In the genomic region with DNA sequence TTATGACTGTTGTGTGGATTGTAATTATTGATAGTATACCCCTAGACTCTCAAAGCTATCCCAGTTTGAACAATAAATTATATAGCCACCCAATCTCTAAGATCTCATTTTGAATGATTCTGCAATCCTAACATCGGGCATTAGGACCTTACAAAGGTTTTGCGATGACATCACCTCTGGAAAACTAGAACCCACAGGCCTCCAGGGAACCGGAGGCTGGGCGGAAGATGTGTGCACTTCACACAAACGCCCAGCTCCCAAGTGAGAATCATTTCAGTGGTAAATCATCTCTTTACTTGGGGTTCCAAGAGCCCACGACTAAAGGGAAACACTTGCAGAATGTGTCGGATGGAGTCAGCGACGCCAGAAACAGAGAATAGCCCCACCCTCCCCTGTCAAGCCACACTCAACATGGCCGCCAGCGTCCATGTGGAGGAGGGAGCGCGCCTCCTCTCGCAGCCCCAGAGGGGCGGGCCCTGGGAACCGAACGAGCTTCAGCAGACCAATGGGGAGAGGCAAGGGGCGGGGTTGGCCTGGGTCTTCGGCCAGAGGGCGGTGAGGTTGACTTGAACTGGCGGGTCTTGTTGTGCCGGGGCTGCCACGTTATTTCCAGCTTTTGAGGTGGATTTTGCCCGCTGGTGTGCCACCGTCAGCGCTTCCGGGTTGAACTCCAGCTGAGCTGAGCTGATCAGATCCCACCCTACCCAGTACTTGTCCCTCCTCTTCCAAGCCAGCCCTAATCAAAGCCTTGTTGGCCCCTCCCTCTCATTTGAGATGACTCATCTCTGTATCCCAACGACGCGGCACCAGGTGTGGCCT, we compare ENCODE assay signal across 8 cellular contexts. TPM values are rescaled to one million over a fixed set of nuclear protein-coding genes. Genes with fewer than 3 reads are reported as not detected.
DNase-seq lines count a peak whose midpoint lies in the region; ATAC-seq and TF ChIP-seq lines count a peak whose summit lies in the region.

No MANE protein-coding gene starts in this region.

- TF ChIP-seq CTCF in BJ (IDR thresholded peaks at IDR 0.05; ENCODE audit: insufficient read depth, low read depth, low read length), result no peak

- peak overlapping the region; percentile 99 for H3K27ac ChIP-seq in cingulate gyrus (ENCODE audit: low read depth, low read length)

- POLR2A ChIA-PET in BJ (lab: Charles Lee), result interaction anchor here (0.6 to 1.7 kb wide), 6 partner anchors 9 to 35 kb away, joined by 3 to 11 read pairs (median 6); a partner anchor contains a TSS

- peak; percentile 95 for ATAC-seq in HG03457 (IDR thresholded peaks at IDR 0.05; ENCODE audit: unreplicated experiment)

- DNase-seq in BJ (ENCODE audit: low read depth) (peak; percentile 92), GM19240 (ENCODE audit: insufficient read length, low spot score) (peak; percentile 96), NCI-H524 (lab: John Stamatoyannopoulos, UW) (peak; percentile 99 to 100), kidney tubule cell (ENCODE audit: low spot score) (peak; percentile 99)
- peak; percentile 97 to 98 for DNase-seq in activated CD4-positive, alpha-beta T cell treated with anti-CD3 and anti-CD28 coated beads for 4 hours
- peak; percentile 90 to 94 for DNase-seq in stimulated activated CD4-positive, alpha-beta T cell treated with anti-CD3 and anti-CD28 coated beads, Interleukin-1b, Interleukin-23, amount 100 ng/mL, for 1 hour (ENCODE audit: low read depth in 2 of 2)

- H3K36me3 ChIP-seq in BJ (ENCODE audit: control insufficient read depth, insufficient read depth, low read length), result no peaks in the 10 kb centered on the region

- H3K4me3 ChIP-seq in BJ (ENCODE audit: low read depth, low read length), result peak overlapping the region; percentile 54

- no peaks in the 10 kb centered on the region for H3K27me3 ChIP-seq in BJ (ENCODE audit: control insufficient read depth, insufficient read depth, low read length)

- CTCF ChIA-PET in BJ (lab: Yijun Ruan, JAX), result interaction anchor here (0.7 to 2.5 kb wide), 4 partner anchors 14 to 1463 kb away, joined by 3 to 10 read pairs (median 4); a partner anchor contains a TSS

RNA-seq across cellular contexts. Expression of a gene that starts 8.4 kb away (rescaled TPM):
- 52.3 and 61.1 TPM in 2 replicates for polyA plus RNA-seq in BJ (2011; rRNA removed)
- polyA minus RNA-seq in BJ (2011; rRNA and poly(A)+ RNA removed), result 5.1 and 7.3 TPM in 2 replicates

RNA-seq across cellular contexts. Expression of a gene that starts 18.4 kb away (rescaled TPM):
- 73.5 and 105 TPM in 2 replicates for polyA plus RNA-seq in BJ (2011; rRNA removed)
- 50.1 and 51.5 TPM in 2 replicates for polyA minus RNA-seq in BJ (2011; rRNA and poly(A)+ RNA removed)

Comparison
In these comparisons a context has a peak if more than half of its experiments do, and no peak if none do; other contexts are left out.
1. Peak in every context shown above with its lines: DNase-seq, ATAC-seq, H3K4me3 ChIP-seq and H3K27ac ChIP-seq.